18 cellular contexts compared by ENCODE assay signal in genomic region chr6:32375739-32376529, GRCh38. TPM values are rescaled to one million over a fixed set of nuclear protein-coding genes. Genes with fewer than 3 reads are reported as not detected.
DNase-seq lines count a peak whose midpoint lies in the region; ATAC-seq, FAIRE-seq and TF ChIP-seq lines count a peak whose summit lies in the region.
"Had no signal": no experiment of that assay in that cellular context is flagged by ENCODE, and none has a peak within 500 bp of the region (broad histone marks: within the 10 kb centered on the region; RNA-seq: fewer than 3 reads in every experiment).

No MANE protein-coding gene starts in this region.

- no peak for TF ChIP-seq RAD21 in GM12878 (IDR thresholded peaks at IDR 0.05; ENCODE audit: insufficient read depth, low read depth, low read length)

- no peaks in the 10 kb centered on the region for H3K4me1 ChIP-seq in GM12878 (ENCODE audit: control insufficient read depth, insufficient read depth, low read length)
- H3K4me1 ChIP-seq in pancreas: peaks cover 0 to 4% (median 0%) of the 10 kb centered on the region in 3 donors

- H3K36me3 ChIP-seq in GM12878 (ENCODE audit: control insufficient read depth in 2 of 2, insufficient read depth in 2 of 2, low read length in 1 of 2) (no peaks in the 10 kb centered on the region), pancreas (no peaks in the 10 kb centered on the region)
- H3K36me3 ChIP-seq: BLaER1 treated with 17β-estradiol and CSF1 and Interleukin-3, amounts not matched to agents 10 nM and 100 nM had no signal

- FAIRE-seq in GM12878 (lab: Jason Lieb, UNC) (no peak), pancreas (lab: Jason Lieb, UNC) (no peak)
- FAIRE-seq: HepG2, HTR-8/SVneo had no signal

- intact Hi-C loops in activated CD4-positive, alpha-beta T cell treated with anti-CD3 and anti-CD28 coated beads, Interleukin-2, amount 10 ng/mL, durations not matched to agents 24 days and 14 days (cut with micrococcal nuclease): no loop called here
- intact Hi-C loops in activated CD4-positive, alpha-beta T cell treated with anti-CD3 and anti-CD28 coated beads for 36 hours (cut with DNase I, micrococcal nuclease): no loop called here
- intact Hi-C loops in GM12878 (cut with micrococcal nuclease; ENCODE audit: unreplicated experiment): no loop called here
- intact Hi-C loops in pancreas (cut with DNase I): no loop called here

- H3K27me3 Mint-ChIP-seq in activated CD4-positive, alpha-beta T cell treated with anti-CD3 and anti-CD28 coated beads, Interleukin-2, amount 10 ng/mL, durations not matched to agents 24 days and 14 days: peaks cover 37% of the 10 kb centered on the region
- peaks cover 21% of the 10 kb centered on the region for H3K27me3 Mint-ChIP-seq in activated CD4-positive, alpha-beta T cell treated with anti-CD3 and anti-CD28 coated beads for 36 hours

- DNase-seq in activated CD4-positive, alpha-beta T cell treated with anti-CD3 and anti-CD28 coated beads, Interleukin-2, amount 10 ng/mL, durations not matched to agents 24 days and 14 days: peak; percentile 51
- no peak for DNase-seq in activated CD4-positive, alpha-beta T cell treated with anti-CD3 and anti-CD28 coated beads for 36 hours
- peak; percentile 4 for DNase-seq in NB4 (ENCODE audit: low read depth)
- no peak for DNase-seq in GM12878 (ENCODE audit: low read depth, low spot score)
- DNase-seq in pancreas: no peak
- DNase-seq in AML-193 (lab: John Stamatoyannopoulos, UW): no peak
- no peak for DNase-seq in hippocampal formation (lab: John Stamatoyannopoulos, UW)
- DNase-seq: CD4-positive, CD25-positive, alpha-beta regulatory T cell; DMS53; GF-D8; H7 had no signal

- H3K27ac Mint-ChIP-seq in activated CD4-positive, alpha-beta T cell treated with anti-CD3 and anti-CD28 coated beads, Interleukin-2, amount 10 ng/mL, durations not matched to agents 24 days and 14 days: no peak overlapping the region
- H3K27ac Mint-ChIP-seq in activated CD4-positive, alpha-beta T cell treated with anti-CD3 and anti-CD28 coated beads for 36 hours: no peak overlapping the region
- H3K27ac Mint-ChIP-seq: CD4-positive, CD25-positive, alpha-beta regulatory T cell; GM23338 had no signal

- TF ChIP-seq POLR2A in NB4 (IDR thresholded peaks at IDR 0.05; ENCODE audit: extremely low read depth, insufficient read length): no peak
- no peak for TF ChIP-seq POLR2A in GM12878 (IDR thresholded peaks at IDR 0.05; ENCODE audit: low read depth, low read length)

- no peak overlapping the region for H2AFZ ChIP-seq in GM12878 (ENCODE audit: control insufficient read depth, low read depth, low read length)
- H2AFZ ChIP-seq: GM23338 had no signal

- TF ChIP-seq CTCF in NB4 (IDR thresholded peaks at IDR 0.05; ENCODE audit: low read depth, low read length) (no peak), GM12878 (IDR thresholded peaks at IDR 0.05 in 2 of 3, conservative IDR thresholded peaks at IDR 0.05 in 1 of 3; ENCODE audit: control insufficient read depth in 2 of 3, extremely low read depth in 1 of 3, insufficient read depth in 1 of 3, low read depth in 3 of 3, low read length in 3 of 3) (no peak), pancreas (IDR thresholded peaks at IDR 0.05) (no peak)

- H3K27ac ChIP-seq in GM12878 (ENCODE audit: control insufficient read depth, insufficient read depth): no peak overlapping the region
- H3K27ac ChIP-seq in pancreas: no peak overlapping the region
- H3K27ac ChIP-seq: BLaER1 treated with 17β-estradiol and CSF1 and Interleukin-3, amounts not matched to agents 10 nM and 100 nM; KMS-11 had no signal

- no peak overlapping the region for H3K4me3 ChIP-seq in NB4 (ENCODE audit: low read depth, low read length)
- H3K4me3 ChIP-seq in GM12878: no peak overlapping the region
- H3K4me3 ChIP-seq in pancreas: no peak overlapping the region
- H3K4me3 ChIP-seq: BLaER1 treated with 17β-estradiol and CSF1 and Interleukin-3, amounts not matched to agents 10 nM and 100 nM; GM23338 had no signal

- in situ Hi-C loops in GM12878 (cut with MboI): no loop called here

- H3K9me3 Mint-ChIP-seq in activated CD4-positive, alpha-beta T cell treated with anti-CD3 and anti-CD28 coated beads, Interleukin-2, amount 10 ng/mL, durations not matched to agents 24 days and 14 days: no peaks in the 10 kb centered on the region
- H3K9me3 Mint-ChIP-seq in activated CD4-positive, alpha-beta T cell treated with anti-CD3 and anti-CD28 coated beads for 36 hours (ENCODE audit: low read depth): no peaks in the 10 kb centered on the region
- H3K9me3 Mint-ChIP-seq: GM23338 had no signal

- ATAC-seq in activated CD4-positive, alpha-beta T cell treated with anti-CD3 and anti-CD28 coated beads for 36 hours: no peak
- ATAC-seq in GM12878 (peak; percentile 32; the same call in 2 of the 3 replicates), pancreas (no peak), HG03520 (IDR thresholded peaks at IDR 0.05; ENCODE audit: unreplicated experiment) (no peak)
- ATAC-seq: GM23338, HepG2 had no signal

- no peak for TF ChIP-seq EP300 in GM12878 (IDR thresholded peaks at IDR 0.05; ENCODE audit: borderline replicate concordance in 1 of 2, control insufficient read depth in 1 of 2, low read depth in 2 of 2, low read length in 2 of 2)

- H3K27me3 ChIP-seq in GM12878 (replicated peaks in 1 of 2; ENCODE audit: control insufficient read depth in 2 of 2, insufficient read depth in 2 of 2, low read length in 1 of 2) (peaks cover 0 to 3% of the 10 kb centered on the region in 2 experiments; a peak in 1 of 4 replicates), pancreas (no peaks in the 10 kb centered on the region)
- H3K27me3 ChIP-seq: BLaER1 treated with 17β-estradiol and CSF1 and Interleukin-3, amounts not matched to agents 10 nM and 100 nM had no signal

- RAD21 ChIA-PET in GM12878 (lab: Charles Lee; ENCODE audit: unreplicated experiment): no interaction called here

- CTCF ChIA-PET in activated CD4-positive, alpha-beta T cell treated with anti-CD3 and anti-CD28 coated beads for 36 hours (lab: Charles Lee): no interaction called here
- CTCF ChIA-PET in GM12878 (lab: Yijun Ruan, JAX): no interaction called here

- SMC1A ChIA-PET in GM12878 (lab: Charles Lee; ENCODE audit: uncharacterized antibody, unreplicated experiment): no interaction called here

- H3K9me3 ChIP-seq in GM12878 (replicated peaks; ENCODE audit: control insufficient read depth, insufficient read depth, low read length): no peaks in the 10 kb centered on the region
- no peaks in the 10 kb centered on the region for H3K9me3 ChIP-seq in pancreas
- H3K9me3 ChIP-seq: BLaER1 treated with 17β-estradiol and CSF1 and Interleukin-3, amounts not matched to agents 10 nM and 100 nM had no signal

- H3K4me3 Mint-ChIP-seq in activated CD4-positive, alpha-beta T cell treated with anti-CD3 and anti-CD28 coated beads, Interleukin-2, amount 10 ng/mL, durations not matched to agents 24 days and 14 days: no peak overlapping the region
- H3K4me3 Mint-ChIP-seq in activated CD4-positive, alpha-beta T cell treated with anti-CD3 and anti-CD28 coated beads for 36 hours: no peak overlapping the region
- H3K4me3 Mint-ChIP-seq: CD4-positive, CD25-positive, alpha-beta regulatory T cell; GM23338 had no signal

- no peak overlapping the region for H3K9ac ChIP-seq in GM12878 (ENCODE audit: control insufficient read depth, insufficient read depth, low read length)
- H3K9ac ChIP-seq: BLaER1 treated with 17β-estradiol and CSF1 and Interleukin-3, amounts not matched to agents 10 nM and 100 nM; KMS-11 had no signal

- POLR2A ChIA-PET in activated CD4-positive, alpha-beta T cell treated with anti-CD3 and anti-CD28 coated beads for 36 hours (lab: Charles Lee): no interaction called here
- POLR2A ChIA-PET in GM12878 (lab: Charles Lee): no interaction called here

- no peak overlapping the region for H3K4me2 ChIP-seq in GM12878 (ENCODE audit: control insufficient read depth, insufficient read depth)
- H3K4me2 ChIP-seq: GM23338, KMS-11 had no signal

- no peaks in the 10 kb centered on the region for H3K36me3 Mint-ChIP-seq in activated CD4-positive, alpha-beta T cell treated with anti-CD3 and anti-CD28 coated beads, Interleukin-2, amount 10 ng/mL, durations not matched to agents 24 days and 14 days (ENCODE audit: low read depth)
- no peaks in the 10 kb centered on the region for H3K36me3 Mint-ChIP-seq in activated CD4-positive, alpha-beta T cell treated with anti-CD3 and anti-CD28 coated beads for 36 hours (ENCODE audit: low read depth)
- H3K36me3 Mint-ChIP-seq: CD4-positive, CD25-positive, alpha-beta regulatory T cell had no signal

- BruUV-seq in GM12878 (replicated peaks; lab: Mats Ljungman, UMichigan): no TSS peak

- H3K4me1 Mint-ChIP-seq in activated CD4-positive, alpha-beta T cell treated with anti-CD3 and anti-CD28 coated beads, Interleukin-2, amount 10 ng/mL, durations not matched to agents 24 days and 14 days: no peaks in the 10 kb centered on the region
- no peaks in the 10 kb centered on the region for H3K4me1 Mint-ChIP-seq in activated CD4-positive, alpha-beta T cell treated with anti-CD3 and anti-CD28 coated beads for 36 hours
- H3K4me1 Mint-ChIP-seq: CD4-positive, CD25-positive, alpha-beta regulatory T cell; GM23338 had no signal

- H3K79me2 ChIP-seq in GM12878 (ENCODE audit: control insufficient read depth, insufficient read depth, low read length): no peaks in the 10 kb centered on the region

- WGBS in GM12878 (ENCODE audit: insufficient coverage, insufficient replicate concordance, low lambda C conversion rate, missing lambda C conversion rate): 27% methylated on average over 7 of the region's 7 CpGs
- 78 to 93% methylated on average over 7 of the region's 7 CpGs for WGBS in pancreas, 2 donors

- no peaks in the 10 kb centered on the region for H4K20me1 ChIP-seq in GM12878 (ENCODE audit: control insufficient read depth, insufficient read depth)
- H4K20me1 ChIP-seq: BLaER1 treated with 17β-estradiol and CSF1 and Interleukin-3, amounts not matched to agents 10 nM and 100 nM had no signal

RNA-seq across cellular contexts. Expression of gene TSBP1, which starts 4.2 kb away (rescaled TPM):
- total RNA-seq in activated CD4-positive, alpha-beta T cell treated with anti-CD3 and anti-CD28 coated beads, Interleukin-2, amount 10 ng/mL, durations not matched to agents 24 days and 14 days: not detected in 2 replicates
- not detected for total RNA-seq in activated CD4-positive, alpha-beta T cell treated with anti-CD3 and anti-CD28 coated beads for 36 hours
- total RNA-seq in GM12878 (2013; cell fraction: nucleolus; rRNA removed): not detected in 2 replicates
- total RNA-seq in GM12878 (2014; rRNA removed) (not detected in 2 replicates), GM12878 (2014; rRNA removed; fragmentation: Illumina TruSeq; extraction: Trizol) (not detected in 2 replicates), GM12878 (2021) (not detected in 2 replicates), pancreas (not detected)
- not detected for polyA plus RNA-seq in GM12878 (2011; ENCODE audit: low read depth)
- polyA plus RNA-seq in GM12878 (2011; rRNA removed) (not detected in 2 replicates), GM12878 (2014; fragmentation: Illumina TruSeq; extraction: Trizol) (not detected in 2 replicates), GM12878 (2014; fragmentation: Nextera tagmentation; extraction: Ambion mirVana) (not detected), GM12878 (2014; rRNA removed) (not detected in 2 replicates), GM12878 (2016; fragmentation: Nextera tagmentation; extraction: Ambion mirVana) (not detected), pancreas (not detected)
- not detected in 2 replicates for polyA plus RNA-seq in GM12878 (2011; cell fraction: cytosol; rRNA removed)
- polyA plus RNA-seq in GM12878 (2011; cell fraction: nucleus; rRNA removed): not detected in 2 replicates
- not detected in 2 replicates for polyA plus RNA-seq in GM12878 (2012)
- polyA minus RNA-seq in GM12878 (2011; rRNA and poly(A)+ RNA removed): not detected in 2 replicates
- polyA minus RNA-seq in GM12878 (2011; cell fraction: cytosol; rRNA and poly(A)+ RNA removed): not detected in 2 replicates
- polyA minus RNA-seq in GM12878 (2011; cell fraction: nucleus; rRNA and poly(A)+ RNA removed): not detected in 2 replicates
- total RNA-seq: A673; CD4-positive, CD25-positive, alpha-beta regulatory T cell; GM23338; H7; HepG2 had no signal
- polyA plus RNA-seq: CD4-positive, CD25-positive, alpha-beta regulatory T cell; HepG2 had no signal

RNA-seq across cellular contexts. Expression of gene BTNL2, which starts 31.0 kb away (rescaled TPM):
- not detected in 2 replicates for total RNA-seq in activated CD4-positive, alpha-beta T cell treated with anti-CD3 and anti-CD28 coated beads, Interleukin-2, amount 10 ng/mL, durations not matched to agents 24 days and 14 days
- total RNA-seq in activated CD4-positive, alpha-beta T cell treated with anti-CD3 and anti-CD28 coated beads for 36 hours: not detected
- total RNA-seq in GM12878 (2013; cell fraction: nucleolus; rRNA removed): not detected in 2 replicates
- 0.11 TPM in 1 of 2 replicates, not detected in the other for total RNA-seq in GM12878 (2014; rRNA removed)
- not detected in 2 replicates for total RNA-seq in GM12878 (2014; rRNA removed; fragmentation: Illumina TruSeq; extraction: Trizol)
- total RNA-seq in GM12878 (2021): 0.26 TPM in 1 of 2 replicates, not detected in the other
- not detected for polyA plus RNA-seq in GM12878 (2011; ENCODE audit: low read depth)
- polyA plus RNA-seq in GM12878 (2011; rRNA removed): 0.20 TPM in 1 of 2 replicates, not detected in the other
- polyA plus RNA-seq in GM12878 (2011; cell fraction: cytosol; rRNA removed): 0.15 TPM in 1 of 2 replicates, not detected in the other
- 0.76 and 0.82 TPM in 2 replicates for polyA plus RNA-seq in GM12878 (2011; cell fraction: nucleus; rRNA removed)
- polyA plus RNA-seq in GM12878 (2012): not detected in 2 replicates
- polyA plus RNA-seq in GM12878 (2014; fragmentation: Illumina TruSeq; extraction: Trizol): not detected in 2 replicates
- polyA plus RNA-seq in GM12878 (2014; fragmentation: Nextera tagmentation; extraction: Ambion mirVana): under 1 TPM in 1 of 2 experiments, not detected in 1; 0.29 TPM
- 0.26 TPM in 1 of 2 replicates, not detected in the other for polyA plus RNA-seq in GM12878 (2014; rRNA removed)
- polyA plus RNA-seq in GM12878 (2016; fragmentation: Nextera tagmentation; extraction: Ambion mirVana): not detected
- 0.59 TPM in 1 of 2 replicates, not detected in the other for polyA minus RNA-seq in GM12878 (2011; rRNA and poly(A)+ RNA removed)
- polyA minus RNA-seq in GM12878 (2011; cell fraction: cytosol; rRNA and poly(A)+ RNA removed): not detected in 2 replicates
- polyA minus RNA-seq in GM12878 (2011; cell fraction: nucleus; rRNA and poly(A)+ RNA removed): not detected in 2 replicates
- total RNA-seq in pancreas: not detected
- not detected for polyA plus RNA-seq in pancreas
- total RNA-seq: A673; CD4-positive, CD25-positive, alpha-beta regulatory T cell; GM23338; H7; HepG2 had no signal
- polyA plus RNA-seq: CD4-positive, CD25-positive, alpha-beta regulatory T cell; GM23338; HepG2 had no signal

Comparison
In these comparisons a context has a peak if more than half of its experiments do, and no peak if none do; other contexts are left out.
1. DNase-seq: peak in activated CD4-positive, alpha-beta T cell treated with anti-CD3 and anti-CD28 coated beads, Interleukin-2, amount 10 ng/mL, durations not matched to agents 24 days and 14 days (single experiment) and NB4 (single experiment); none in activated CD4-positive, alpha-beta T cell treated with anti-CD3 and anti-CD28 coated beads for 36 hours (single experiment), GM12878 (single experiment), pancreas (0 of 6), AML-193 (0 of 2) and hippocampal formation (0 of 2).